In the genomic region with DNA sequence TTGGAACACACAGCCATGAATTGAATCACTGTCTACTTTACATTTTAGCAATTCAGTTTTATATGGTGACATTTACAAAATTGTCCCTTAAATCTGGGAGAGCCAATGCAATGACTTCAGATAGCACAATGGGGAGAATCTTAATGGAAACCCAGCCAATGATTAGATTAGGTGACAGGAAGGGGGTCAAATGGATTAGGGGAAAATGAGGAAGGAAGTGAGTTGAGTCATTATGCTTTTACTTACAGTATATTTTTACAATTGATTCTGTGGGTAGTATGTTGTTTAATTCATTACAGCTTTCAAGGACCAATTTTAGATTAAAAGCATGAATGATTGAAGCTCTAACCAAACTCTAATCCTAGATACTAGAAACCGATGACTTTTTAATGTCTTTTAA, we compare ENCODE assay signal across 16 cellular contexts.
"Had no signal": no experiment of that assay in that cellular context is flagged by ENCODE, and none has a peak within 500 bp of the region (broad histone marks: within the 10 kb centered on the region; RNA-seq: fewer than 3 reads in every experiment).

No MANE protein-coding gene starts in this region.

- H3K9me3 ChIP-seq: adrenal gland, gastroesophageal sphincter, left ventricle myocardium inferior, neutrophil had no signal

- H3K9me3 Mint-ChIP-seq: activated naive CD4-positive, alpha-beta T cell treated with anti-CD3 and anti-CD28 coated beads for 36 hours had no signal

- DNase-seq: activated CD4-positive, alpha-beta T cell treated with anti-CD3 and anti-CD28 coated beads for 4 hours; activated CD8-positive, alpha-beta memory T cell treated with anti-CD3 and anti-CD28 coated beads for 24 hours; activated naive CD4-positive, alpha-beta T cell treated with anti-CD3 and anti-CD28 coated beads for 36 hours; adrenal gland; central memory CD4-positive, alpha-beta T cell; effector memory CD4-positive, alpha-beta T cell; kidney; left ventricle myocardium inferior; mesenchymal stem cell; posterior cingulate gyrus; stimulated activated CD4-positive, alpha-beta T cell treated with anti-CD3 and anti-CD28 coated beads, Interleukin-4, amount 100 ng/mL, for 4 hours; WERI-Rb-1 had no signal

- H3K27ac ChIP-seq: adrenal gland, coronary artery, epithelial cell of prostate, gastroesophageal sphincter, left ventricle myocardium inferior, neutrophil, WERI-Rb-1 had no signal

- H3K4me3 Mint-ChIP-seq: activated naive CD4-positive, alpha-beta T cell treated with anti-CD3 and anti-CD28 coated beads for 36 hours had no signal

- H3K4me3 ChIP-seq: adrenal gland, coronary artery, gastroesophageal sphincter, left ventricle myocardium inferior had no signal

- ATAC-seq: gastroesophageal sphincter had no signal

- H3K27ac Mint-ChIP-seq: activated naive CD4-positive, alpha-beta T cell treated with anti-CD3 and anti-CD28 coated beads for 36 hours had no signal

- H3K27me3 ChIP-seq: adrenal gland, gastroesophageal sphincter, neutrophil had no signal

- H3K36me3 ChIP-seq: adrenal gland, gastroesophageal sphincter, left ventricle myocardium inferior, neutrophil, WERI-Rb-1 had no signal

- H3K4me1 ChIP-seq: adrenal gland, left ventricle myocardium inferior had no signal
